Comparison of ENCODE assay signal across 22 cellular contexts in genomic region chr5:132941331-132941730, GRCh38.
"Had no signal": no experiment of that assay in that cellular context is flagged by ENCODE, and none has a peak within 500 bp of the region (broad histone marks: within the 10 kb centered on the region; RNA-seq: fewer than 3 reads in every experiment).

No MANE protein-coding gene starts in this region.

- H3K9me3 ChIP-seq: body of pancreas, heart right ventricle, ovary, psoas muscle, thyroid gland had no signal

- H3K4me2 ChIP-seq: neural progenitor cell had no signal

- H3K4me3 ChIP-seq: body of pancreas, cardiac muscle cell, heart right ventricle, neural progenitor cell, ovary, psoas muscle, thyroid gland had no signal

- H3K36me3 Mint-ChIP-seq: naive B cell had no signal

- H3K36me3 ChIP-seq: cardiac muscle cell, ovary, thyroid gland had no signal

- H3K4me1 ChIP-seq: neural progenitor cell had no signal

- H3K27me3 ChIP-seq: body of pancreas, cardiac muscle cell, heart right ventricle, neural progenitor cell, ovary, thyroid gland had no signal

- ATAC-seq: activated CD8-positive, alpha-beta memory T cell treated with anti-CD3 and anti-CD28 coated beads, Interleukin-2, amount 10 ng/mL, durations not matched to agents 7 days and 5 days; body of pancreas; heart right ventricle; left colon; psoas muscle; right cardiac atrium; SK-N-SH treated with all-trans-retinoic acid at 6 μM for 48 hours; stimulated activated naive CD8-positive, alpha-beta T cell treated with anti-CD3 and anti-CD28 coated beads, Interleukin-15, Interleukin-2, amounts not matched to agents 100 U/mL and 50 U/mL, for 24 hours had no signal

- H2AFZ ChIP-seq: neural progenitor cell had no signal

- H3K4me3 Mint-ChIP-seq: activated CD8-positive, alpha-beta memory T cell treated with anti-CD3 and anti-CD28 coated beads, Interleukin-2, amount 10 ng/mL, durations not matched to agents 7 days and 5 days; activated naive CD8-positive, alpha-beta T cell treated with anti-CD3 and anti-CD28 coated beads for 36 hours; naive B cell; neural progenitor cell had no signal

- H3K27me3 Mint-ChIP-seq: activated CD8-positive, alpha-beta memory T cell treated with anti-CD3 and anti-CD28 coated beads, Interleukin-2, amount 10 ng/mL, durations not matched to agents 7 days and 5 days; activated naive CD8-positive, alpha-beta T cell treated with anti-CD3 and anti-CD28 coated beads for 36 hours; naive B cell had no signal

- H3K9me3 Mint-ChIP-seq: activated naive CD8-positive, alpha-beta T cell treated with anti-CD3 and anti-CD28 coated beads for 36 hours; naive B cell; neural progenitor cell had no signal

- DNase-seq: activated CD4-positive, alpha-beta T cell treated with anti-CD3 and anti-CD28 coated beads for 1 hour; activated CD8-positive, alpha-beta memory T cell treated with anti-CD3 and anti-CD28 coated beads, Interleukin-2, amount 10 ng/mL, durations not matched to agents 7 days and 5 days; activated gamma-delta T cell treated with Interleukin-2 at 50 U/mL for 16 hours; activated naive CD8-positive, alpha-beta T cell treated with anti-CD3 and anti-CD28 coated beads for 36 hours; activated T-cell treated with anti-CD3 and anti-CD28 coated beads for 4 hours; body of pancreas; erythroblast; foreskin fibroblast; heart right ventricle; left colon; naive B cell; psoas muscle; right cardiac atrium; stimulated activated CD4-positive, alpha-beta T cell treated with anti-CD3 and anti-CD28 coated beads, Interleukin-4, amount 100 ng/mL, for 24 hours; stimulated activated naive CD8-positive, alpha-beta T cell treated with anti-CD3 and anti-CD28 coated beads, Interleukin-15, Interleukin-2, amounts not matched to agents 100 U/mL and 50 U/mL, for 24 hours; thyroid gland; WERI-Rb-1 had no signal

- H3K9ac ChIP-seq: neural progenitor cell had no signal

- H3K27ac ChIP-seq: body of pancreas, cardiac muscle cell, heart right ventricle, neural progenitor cell, ovary, psoas muscle, thyroid gland, WERI-Rb-1 had no signal

- H3K27ac Mint-ChIP-seq: activated CD8-positive, alpha-beta memory T cell treated with anti-CD3 and anti-CD28 coated beads, Interleukin-2, amount 10 ng/mL, durations not matched to agents 7 days and 5 days; activated naive CD8-positive, alpha-beta T cell treated with anti-CD3 and anti-CD28 coated beads for 36 hours; neural progenitor cell had no signal

- H3K4me1 Mint-ChIP-seq: neural progenitor cell had no signal

- FAIRE-seq: keratinocyte had no signal
